In genomic region chr3:47424434-47425382, GRCh38 we compare ENCODE assay signal across 1 cellular context.
TF ChIP-seq lines count a peak whose summit lies in the region.

No MANE protein-coding gene starts in this region.

TF ChIP-seq in IMR-90, 13 proteins besides CTCF, POLR2A, EP300 and RAD21:
- TF ChIP-seq FOS (IDR thresholded peaks at IDR 0.05; ENCODE audit: low read depth, low read length) (no peak), CHD1 (IDR thresholded peaks at IDR 0.05; ENCODE audit: low read depth, low read length) (no peak), MAFK (IDR thresholded peaks at IDR 0.05; ENCODE audit: low read depth, low read length) (no peak), NFE2L2 (IDR thresholded peaks at IDR 0.05; ENCODE audit: low read depth, low read length) (no peak), MXI1 (IDR thresholded peaks at IDR 0.05; ENCODE audit: borderline replicate concordance, low read depth, low read length) (no peak), RFX5 (IDR thresholded peaks at IDR 0.05; ENCODE audit: low read depth, low read length) (no peak)
- TF ChIP-seq, protein P1, sequence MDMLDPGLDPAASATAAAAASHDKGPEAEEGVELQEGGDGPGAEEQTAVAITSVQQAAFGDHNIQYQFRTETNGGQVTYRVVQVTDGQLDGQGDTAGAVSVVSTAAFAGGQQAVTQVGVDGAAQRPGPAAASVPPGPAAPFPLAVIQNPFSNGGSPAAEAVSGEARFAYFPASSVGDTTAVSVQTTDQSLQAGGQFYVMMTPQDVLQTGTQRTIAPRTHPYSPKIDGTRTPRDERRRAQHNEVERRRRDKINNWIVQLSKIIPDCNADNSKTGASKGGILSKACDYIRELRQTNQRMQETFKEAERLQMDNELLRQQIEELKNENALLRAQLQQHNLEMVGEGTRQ (IDR thresholded peaks at IDR 0.05; ENCODE audit: low read depth, low read length) = no peak
